In the genomic region with DNA sequence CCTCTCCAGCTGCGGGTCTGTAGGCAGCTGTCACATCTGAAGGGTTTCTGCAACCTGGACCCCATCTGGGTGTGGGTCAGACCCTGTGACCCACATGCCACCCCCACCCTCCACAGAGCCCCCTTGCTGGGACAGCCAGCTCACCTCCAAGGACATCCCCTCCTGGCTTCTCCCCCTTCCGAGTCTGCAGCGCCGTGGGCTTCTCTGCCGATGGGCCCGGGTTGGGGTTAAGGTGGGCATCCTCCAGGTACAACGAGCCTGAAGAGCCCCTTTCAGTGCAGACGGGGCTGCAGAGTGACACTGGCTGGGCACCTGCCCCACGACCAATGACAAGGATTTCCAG, we compare ENCODE assay signal across 28 cellular contexts. TPM values are rescaled to one million over a fixed set of nuclear protein-coding genes. Genes with fewer than 3 reads are reported as not detected.
"Had no signal": no experiment of that assay in that cellular context is flagged by ENCODE, and none has a peak within 500 bp of the region (broad histone marks: within the 10 kb centered on the region; RNA-seq: fewer than 3 reads in every experiment).

No MANE protein-coding gene starts in this region.

- H3K27me3 ChIP-seq: testis had no signal

- H3K4me1 ChIP-seq: testis had no signal

- ATAC-seq: activated T-cell treated with anti-CD3 and anti-CD28 coated beads, Interleukin-2, amount 50 U/mL, for 4 hours; sciatic nerve; T-cell had no signal

- H3K9me3 Mint-ChIP-seq: activated naive CD4-positive, alpha-beta T cell treated with anti-CD3 and anti-CD28 coated beads for 36 hours; activated naive CD8-positive, alpha-beta T cell treated with anti-CD3 and anti-CD28 coated beads, Interleukin-2, amount 10 ng/mL, durations not matched to agents 7 days and 5 days; activated T-cell treated with anti-CD3 and anti-CD28 coated beads, Interleukin-2, amount 50 U/mL, for 4 hours; activated T-helper 2 cell treated with anti-CD3 and anti-CD28 coated beads, Interferon-gamma antibody, Interleukin-2, Interleukin-4, amounts not matched to agents 10 μg/mL and 5 μg/mL and 100 μg/mL, durations not matched to agents 14 hours and 24 hours and 36 hours; memory B cell; nephron progenitor cell; T-cell; T-helper 2 cell treated with Interferon-gamma antibody and Interleukin-4, amounts not matched to agents 5 μg/mL and 100 μg/mL, for 36 hours had no signal

- H3K4me1 Mint-ChIP-seq: activated naive CD8-positive, alpha-beta T cell treated with anti-CD3 and anti-CD28 coated beads, Interleukin-2, amount 10 ng/mL, durations not matched to agents 7 days and 5 days had no signal

- H3K4me3 Mint-ChIP-seq: activated naive CD4-positive, alpha-beta T cell treated with anti-CD3 and anti-CD28 coated beads for 36 hours; activated naive CD8-positive, alpha-beta T cell treated with anti-CD3 and anti-CD28 coated beads, Interleukin-2, amount 10 ng/mL, durations not matched to agents 7 days and 5 days; activated T-cell treated with anti-CD3 and anti-CD28 coated beads, Interleukin-2, amount 50 U/mL, for 4 hours; memory B cell; nephron progenitor cell; T-cell; T-helper 2 cell treated with Interferon-gamma antibody and Interleukin-4, amounts not matched to agents 5 μg/mL and 100 μg/mL, for 36 hours had no signal

- H3K27me3 Mint-ChIP-seq: T-cell had no signal

- H3K4me3 ChIP-seq: testis had no signal

- H3K36me3 Mint-ChIP-seq: activated naive CD8-positive, alpha-beta T cell treated with anti-CD3 and anti-CD28 coated beads, Interleukin-2, amount 10 ng/mL, durations not matched to agents 7 days and 5 days had no signal

- H3K27ac Mint-ChIP-seq: activated naive CD4-positive, alpha-beta T cell treated with anti-CD3 and anti-CD28 coated beads for 36 hours; activated naive CD8-positive, alpha-beta T cell treated with anti-CD3 and anti-CD28 coated beads, Interleukin-2, amount 10 ng/mL, durations not matched to agents 7 days and 5 days; activated T-helper 2 cell treated with anti-CD3 and anti-CD28 coated beads, Interferon-gamma antibody, Interleukin-2, Interleukin-4, amounts not matched to agents 10 μg/mL and 5 μg/mL and 100 μg/mL, durations not matched to agents 14 hours and 24 hours and 36 hours; memory B cell; nephron progenitor cell; T-cell; T-helper 2 cell treated with Interferon-gamma antibody and Interleukin-4, amounts not matched to agents 5 μg/mL and 100 μg/mL, for 36 hours had no signal

- DNase-seq: activated CD4-positive, alpha-beta T cell treated with anti-CD3 and anti-CD28 coated beads for 1 hour; activated CD4-positive, alpha-beta T cell treated with anti-CD3 and anti-CD28 coated beads, Interleukin-2, amount 50 U/mL, for 4 hours; activated naive CD4-positive, alpha-beta T cell treated with anti-CD3 and anti-CD28 coated beads for 36 hours; activated naive CD8-positive, alpha-beta T cell treated with anti-CD3 and anti-CD28 coated beads, Interleukin-2, amount 10 ng/mL, durations not matched to agents 7 days and 5 days; activated T-cell treated with anti-CD3 and anti-CD28 coated beads, Interleukin-2, amount 50 U/mL, for 4 hours; amniotic stem cell; dermis blood vessel endothelial cell; effector CD8-positive, alpha-beta T cell; hippocampal formation; nephron progenitor cell; nucleus accumbens; SIG-M5; small intestine; stimulated activated CD4-positive, alpha-beta T cell treated with anti-CD3 and anti-CD28 coated beads, Interleukin-15, amount 100 ng/mL, for 24 hours; stimulated activated naive CD4-positive, alpha-beta T cell; testis; trophoblast cell had no signal

- H3K27ac ChIP-seq: testis, VCaP had no signal

- H3K9me3 ChIP-seq: testis had no signal

RNA-seq across cellular contexts. Expression of a gene that starts 28.9 kb away (rescaled TPM):
- total RNA-seq: activated naive CD4-positive, alpha-beta T cell treated with anti-CD3 and anti-CD28 coated beads for 36 hours; activated naive CD8-positive, alpha-beta T cell treated with anti-CD3 and anti-CD28 coated beads, Interleukin-2, amount 10 ng/mL, durations not matched to agents 7 days and 5 days; activated T-cell treated with anti-CD3 and anti-CD28 coated beads, Interleukin-2, amount 50 U/mL, for 4 hours; activated T-helper 2 cell treated with anti-CD3 and anti-CD28 coated beads, Interferon-gamma antibody, Interleukin-2, Interleukin-4, amounts not matched to agents 10 μg/mL and 5 μg/mL and 100 μg/mL, durations not matched to agents 14 hours and 24 hours and 36 hours; dermis blood vessel endothelial cell; frontal cortex; liver; mononuclear cell; myocyte; sciatic nerve; T-cell; testis had no signal
- polyA plus RNA-seq: esophagus, liver had no signal
